ENCODE assay signal across 1 cellular context in the genomic region with DNA sequence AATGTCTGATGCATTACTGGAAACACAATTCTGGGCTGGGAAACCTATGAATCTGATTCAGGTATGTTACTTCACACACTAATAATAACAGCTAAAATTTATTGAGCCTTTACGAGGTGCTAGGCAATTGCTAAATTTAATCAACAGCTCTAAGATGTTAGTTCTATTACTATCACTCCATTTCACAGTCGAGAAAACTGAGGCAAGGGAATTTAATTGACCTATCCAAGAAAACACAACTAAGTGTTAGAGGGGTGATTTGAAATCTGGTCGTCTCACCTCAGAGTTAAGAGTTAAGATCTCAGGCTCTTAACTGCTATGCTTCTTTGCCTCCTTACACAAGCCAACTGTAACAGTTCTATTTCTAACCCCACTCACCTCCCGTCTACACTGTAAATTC.
TF ChIP-seq lines count a peak whose summit lies in the region.

No MANE protein-coding gene starts in this region.

TF ChIP-seq in K562, 482 proteins besides CTCF, POLR2A, EP300 and RAD21:
- TF ChIP-seq RBM25 (IDR thresholded peaks at IDR 0.05; ENCODE audit: low read depth, low read length, severe bottlenecking) (peak; percentile 69), BCOR (IDR thresholded peaks at IDR 0.05) (peak; percentile 48; the same call in 1 of the 2 replicates), KDM1A (IDR thresholded peaks at IDR 0.05) (peak in 1 of 2 experiments; percentile 50; a peak in 2 of 4 replicates)
- TF ChIP-seq, protein P1, sequence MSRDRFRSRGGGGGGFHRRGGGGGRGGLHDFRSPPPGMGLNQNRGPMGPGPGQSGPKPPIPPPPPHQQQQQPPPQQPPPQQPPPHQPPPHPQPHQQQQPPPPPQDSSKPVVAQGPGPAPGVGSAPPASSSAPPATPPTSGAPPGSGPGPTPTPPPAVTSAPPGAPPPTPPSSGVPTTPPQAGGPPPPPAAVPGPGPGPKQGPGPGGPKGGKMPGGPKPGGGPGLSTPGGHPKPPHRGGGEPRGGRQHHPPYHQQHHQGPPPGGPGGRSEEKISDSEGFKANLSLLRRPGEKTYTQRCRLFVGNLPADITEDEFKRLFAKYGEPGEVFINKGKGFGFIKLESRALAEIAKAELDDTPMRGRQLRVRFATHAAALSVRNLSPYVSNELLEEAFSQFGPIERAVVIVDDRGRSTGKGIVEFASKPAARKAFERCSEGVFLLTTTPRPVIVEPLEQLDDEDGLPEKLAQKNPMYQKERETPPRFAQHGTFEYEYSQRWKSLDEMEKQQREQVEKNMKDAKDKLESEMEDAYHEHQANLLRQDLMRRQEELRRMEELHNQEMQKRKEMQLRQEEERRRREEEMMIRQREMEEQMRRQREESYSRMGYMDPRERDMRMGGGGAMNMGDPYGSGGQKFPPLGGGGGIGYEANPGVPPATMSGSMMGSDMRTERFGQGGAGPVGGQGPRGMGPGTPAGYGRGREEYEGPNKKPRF (IDR thresholded peaks at IDR 0.05; ENCODE audit: low read depth, low read length), result no peak
